ENCODE assay signal across 8 cellular contexts in the genomic region with DNA sequence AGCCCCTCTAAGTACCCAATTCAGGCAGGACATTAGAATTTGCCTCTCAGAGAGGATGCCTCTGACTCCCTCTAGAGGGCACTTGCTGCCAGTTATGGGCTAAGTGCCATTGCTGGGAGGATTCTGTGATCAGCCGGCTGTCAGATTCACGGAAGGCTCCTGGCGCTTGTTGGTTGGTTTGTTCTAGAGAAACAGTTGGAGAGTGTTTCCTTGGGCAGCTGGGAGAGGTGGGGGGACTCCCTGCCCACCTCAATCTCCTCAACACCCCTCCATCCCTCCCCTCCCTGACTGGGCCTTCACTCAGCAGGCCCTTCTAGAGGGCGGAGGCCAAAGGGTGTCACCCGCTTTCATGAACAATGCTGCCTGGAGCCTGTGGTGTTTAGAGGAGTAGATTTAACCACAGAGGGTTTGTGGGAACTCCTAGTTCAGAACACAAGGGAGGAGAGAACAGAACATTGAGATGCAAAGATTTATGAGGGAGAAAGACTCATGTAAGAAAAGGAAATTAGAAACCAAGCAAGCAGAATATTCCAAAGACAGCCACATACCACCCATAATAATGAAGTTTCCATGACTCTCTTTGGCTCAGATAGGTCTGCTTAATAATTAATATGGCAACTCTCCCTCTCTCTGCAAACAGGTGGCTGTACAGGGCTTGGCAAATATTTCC. TPM values are rescaled to one million over a fixed set of nuclear protein-coding genes. Genes with fewer than 3 reads are reported as not detected.
DNase-seq lines count a peak whose midpoint lies in the region; ATAC-seq and TF ChIP-seq lines count a peak whose summit lies in the region.

No MANE protein-coding gene starts in this region.

- peak overlapping the region; percentile 46 for H3K4me3 Mint-ChIP-seq in CD4-positive, alpha-beta T cell
- H3K4me3 Mint-ChIP-seq in HFFc6, result no peak overlapping the region
- no peak overlapping the region for H3K4me3 Mint-ChIP-seq in endodermal cell

- WGBS in endodermal cell (ENCODE audit: insufficient coverage in 1 of 2, insufficient read length in 1 of 2), 2 experiments, result 44 to 83% methylated on average over 2 to 5 of the region's 5 CpGs

- POLR2A ChIA-PET in CD4-positive, alpha-beta T cell (lab: Charles Lee), result no interaction called here

- CTCF ChIA-PET in CD4-positive, alpha-beta T cell (lab: Charles Lee), result no interaction called here

- no peaks in the 10 kb centered on the region for H3K9me3 Mint-ChIP-seq in CD4-positive, alpha-beta T cell
- no peaks in the 10 kb centered on the region for H3K9me3 Mint-ChIP-seq in HFFc6
- H3K9me3 Mint-ChIP-seq in endodermal cell, result no peaks in the 10 kb centered on the region

- peak overlapping the region; percentile 62 for H3K27ac Mint-ChIP-seq in CD4-positive, alpha-beta T cell
- H3K27ac Mint-ChIP-seq in HFFc6 (no peak overlapping the region), endodermal cell (no peak overlapping the region)

- ATAC-seq in CD4-positive, alpha-beta T cell (ENCODE audit: poor library complexity), result peak; percentile 92
- ATAC-seq in mucosa of descending colon (peak; percentile 93), GM18870 (IDR thresholded peaks at IDR 0.05; ENCODE audit: unreplicated experiment) (no peak)

- H3K36me3 Mint-ChIP-seq in CD4-positive, alpha-beta T cell (ENCODE audit: low read depth), result no peaks in the 10 kb centered on the region
- H3K36me3 Mint-ChIP-seq in HFFc6 (ENCODE audit: low read depth) (no peaks in the 10 kb centered on the region), endodermal cell (ENCODE audit: low read depth) (no peaks in the 10 kb centered on the region)

- intact Hi-C loops in CD4-positive, alpha-beta T cell (cut with DNase I, micrococcal nuclease), result loop anchor here (1.0 to 5.0 kb wide), 5 partner anchors 59 to 427 kb away; no protein-coding TSS in a partner anchor
- intact Hi-C loops in mucosa of descending colon (cut with DNase I, micrococcal nuclease), result no loop called here

- TF ChIP-seq CTCF in CD4-positive, alpha-beta T cell (IDR thresholded peaks at IDR 0.05), result peak; percentile 92
- peak; percentile 85 for TF ChIP-seq CTCF in HFFc6 (IDR thresholded peaks at IDR 0.05)
- peak; percentile 91 for TF ChIP-seq CTCF in endodermal cell (conservative IDR thresholded peaks at IDR 0.05)
- peak; percentile 57 for TF ChIP-seq CTCF in mucosa of descending colon (IDR thresholded peaks at IDR 0.05)

- peaks cover 15% of the 10 kb centered on the region for H3K4me1 Mint-ChIP-seq in CD4-positive, alpha-beta T cell (ENCODE audit: low read depth)
- H3K4me1 Mint-ChIP-seq in HFFc6 (ENCODE audit: low read depth), result no peaks in the 10 kb centered on the region
- H3K4me1 Mint-ChIP-seq in endodermal cell, result peaks cover 9% of the 10 kb centered on the region

- peaks cover 6% of the 10 kb centered on the region for H3K27me3 ChIP-seq in CD4-positive, alpha-beta T cell (ENCODE audit: control insufficient read depth, insufficient read depth, low read length)
- H3K27me3 ChIP-seq in endodermal cell (ENCODE audit: control insufficient read depth, insufficient read depth, low read length, poor library complexity, severe bottlenecking), result peaks cover 11% of the 10 kb centered on the region

- H3K4me3 ChIP-seq in endodermal cell (ENCODE audit: low read length) (no peak overlapping the region), mucosa of descending colon (no peak overlapping the region)

- H3K9ac ChIP-seq in endodermal cell (ENCODE audit: extremely low read depth, low read length, poor library complexity, severe bottlenecking), result no peak overlapping the region

- H3K27me3 Mint-ChIP-seq in CD4-positive, alpha-beta T cell, result peaks cover 19% of the 10 kb centered on the region
- H3K27me3 Mint-ChIP-seq in HFFc6 (ENCODE audit: insufficient read depth) (peaks cover 5% of the 10 kb centered on the region), endodermal cell (ENCODE audit: insufficient read depth) (peaks cover 12% of the 10 kb centered on the region)

- H3K36me3 ChIP-seq in endodermal cell (ENCODE audit: control insufficient read depth, insufficient read depth, low read length), result no peaks in the 10 kb centered on the region
- H3K36me3 ChIP-seq in mucosa of descending colon (ENCODE audit: low read depth), result no peaks in the 10 kb centered on the region

- H3K4me1 ChIP-seq in endodermal cell (ENCODE audit: control insufficient read depth, insufficient read depth, low read length), result no peaks in the 10 kb centered on the region
- no peaks in the 10 kb centered on the region for H3K4me1 ChIP-seq in mucosa of descending colon (ENCODE audit: low read depth)

- no peaks in the 10 kb centered on the region for H3K9me3 ChIP-seq in CD4-positive, alpha-beta T cell (ENCODE audit: control insufficient read depth, low read length)
- H3K9me3 ChIP-seq in endodermal cell (ENCODE audit: control insufficient read depth, low read length) (no peaks in the 10 kb centered on the region), mucosa of descending colon (no peaks in the 10 kb centered on the region)

- no peak overlapping the region for H3K27ac ChIP-seq in CD4-positive, alpha-beta T cell (ENCODE audit: low read depth, low read length)
- peak overlapping the region; percentile 67 for H3K27ac ChIP-seq in endodermal cell (ENCODE audit: low read depth, low read length)

- DNase-seq in CD4-positive, alpha-beta T cell, result peak; percentile 36 to 59 (median 45)
- DNase-seq in HFFc6 (peak; percentile 47), NCI-H82 (lab: John Stamatoyannopoulos, UW) (peak; percentile 86), endodermal cell (peak; percentile 90), mucosa of descending colon (peak in 2 of 3 donors; percentile 51 to 81)
- peak; percentile 10 for DNase-seq in activated CD8-positive, alpha-beta memory T cell treated with anti-CD3 and anti-CD28 coated beads, Interleukin-2, amount 50 U/mL, for 24 hours (ENCODE audit: extremely low read depth)
- DNase-seq in stimulated activated CD8-positive, alpha-beta memory T cell treated with anti-CD3 and anti-CD28 coated beads, Interleukin-4, amount 100 ng/mL, for 48 hours, result peak; percentile 61

RNA-seq across cellular contexts. Expression of a gene that starts 29.9 kb away (rescaled TPM):
- 1 to 10 TPM; 4.6 to 6.9 TPM for total RNA-seq in CD4-positive, alpha-beta T cell
- total RNA-seq in HFFc6 (2021; fragmentation: NEBNext Ultra II Directional; extraction: Animal tissue kit (Norgen Biotek cat#: 25700)), result 10 to 100 TPM; 12.4 to 16.9 (median 15.3) TPM
- 10 to 100 TPM; 15.2 to 17.9 TPM for total RNA-seq in endodermal cell
- 18.3 TPM for polyA plus RNA-seq in endodermal cell (2013, experiment 1 of 2)
- 21.4 TPM for polyA plus RNA-seq in endodermal cell (2013, experiment 2 of 2)
- total RNA-seq in mucosa of descending colon, result 10 to 100 TPM; 20.8 to 22.6 (median 22.3) TPM

Comparison
In these comparisons a context has a peak if more than half of its experiments do, and no peak if none do; other contexts are left out.
1. DNase-seq: peak in every context shown above with its lines; median percentile 90 in endodermal cell; 86 in NCI-H82; 66 in mucosa of descending colon; 61 in stimulated activated CD8-positive, alpha-beta memory T cell treated with anti-CD3 and anti-CD28 coated beads, Interleukin-4, amount 100 ng/mL, for 48 hours; 47 in HFFc6; 45 in CD4-positive, alpha-beta T cell; 10 in activated CD8-positive, alpha-beta memory T cell treated with anti-CD3 and anti-CD28 coated beads, Interleukin-2, amount 50 U/mL, for 24 hours.
2. intact Hi-C loops: an anchor here in CD4-positive, alpha-beta T cell (1.0 to 5.0 kb wide); none called in mucosa of descending colon.